Comparison of ENCODE assay signal across 16 cellular contexts in the genomic region with DNA sequence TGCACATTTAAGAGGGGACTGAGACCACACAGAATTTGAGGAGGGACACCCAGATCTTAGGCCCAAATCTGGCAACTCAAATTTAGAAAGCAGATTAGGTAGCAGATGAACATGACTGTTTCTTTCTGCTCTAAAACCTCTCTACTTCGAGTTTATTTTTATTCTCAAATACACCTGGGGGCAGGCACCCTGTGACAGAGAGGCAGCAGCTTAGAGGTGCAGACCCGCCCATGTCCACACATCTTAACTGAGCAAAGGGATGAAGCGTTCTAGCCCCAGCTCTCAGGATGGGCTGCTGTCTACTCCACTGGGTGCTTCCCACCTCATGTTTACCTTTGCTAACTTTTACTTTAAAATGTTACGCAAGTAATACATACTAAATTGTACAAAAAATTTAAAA.
"Had no signal": no experiment of that assay in that cellular context is flagged by ENCODE, and none has a peak within 500 bp of the region (broad histone marks: within the 10 kb centered on the region; RNA-seq: fewer than 3 reads in every experiment).

No MANE protein-coding gene starts in this region.

- DNase-seq: activated CD4-positive, alpha-beta T cell treated with anti-CD3 and anti-CD28 coated beads, Interleukin-2, amount 50 U/mL, for 4 hours; activated CD4-positive, CD25-positive, alpha-beta regulatory T cell treated with anti-CD3 and anti-CD28 coated beads, Interleukin-2, amount 50 U/mL, for 72 hours; activated gamma-delta T cell treated with Interleukin-2 at 50 U/mL for 16 hours; effector memory CD4-positive, alpha-beta T cell; heart right ventricle; left lung; midbrain; occipital lobe; sigmoid colon; stimulated activated CD4-positive, alpha-beta T cell treated with anti-CD3 and anti-CD28 coated beads, Interleukin-4, amount 100 ng/mL, for 4 hours; stimulated activated naive CD4-positive, alpha-beta T cell; tibial artery had no signal

- H3K4me1 ChIP-seq: gastroesophageal sphincter, heart right ventricle, sigmoid colon, tibial artery had no signal

- H3K27ac Mint-ChIP-seq: activated naive CD4-positive, alpha-beta T cell treated with anti-CD3 and anti-CD28 coated beads, Interleukin-2, amount 50 U/mL, for 72 hours; activated T-helper 1 cell treated with anti-CD3 and anti-CD28 coated beads, Interleukin-12 subunit alpha, Interleukin-12 subunit beta, Interleukin-2, Interleukin-4 antibody, amounts not matched to agents 30 ng/mL and 10 ng/mL and 1 ng/mL, durations not matched to agents 14 hours and 24 hours and 36 hours had no signal

- H3K27ac ChIP-seq: esophagus muscularis mucosa, gastroesophageal sphincter, heart right ventricle, left lung, sigmoid colon, tibial artery had no signal

- H3K4me3 ChIP-seq: esophagus muscularis mucosa, gastroesophageal sphincter, heart right ventricle, left lung, sigmoid colon, tibial artery had no signal

- ATAC-seq: activated naive CD4-positive, alpha-beta T cell treated with anti-CD3 and anti-CD28 coated beads, Interleukin-2, amount 50 U/mL, for 72 hours; gastroesophageal sphincter; left lung had no signal

- H3K4me3 Mint-ChIP-seq: activated T-helper 1 cell treated with anti-CD3 and anti-CD28 coated beads, Interleukin-12 subunit alpha, Interleukin-12 subunit beta, Interleukin-2, Interleukin-4 antibody, amounts not matched to agents 30 ng/mL and 10 ng/mL and 1 ng/mL, durations not matched to agents 14 hours and 24 hours and 36 hours had no signal

- H3K9me3 ChIP-seq: esophagus muscularis mucosa, gastroesophageal sphincter, heart right ventricle, left lung, sigmoid colon, tibial artery had no signal

- H3K27me3 ChIP-seq: esophagus muscularis mucosa, gastroesophageal sphincter, heart right ventricle, left lung, sigmoid colon, tibial artery had no signal

- H3K9me3 Mint-ChIP-seq: activated naive CD4-positive, alpha-beta T cell treated with anti-CD3 and anti-CD28 coated beads, Interleukin-2, amount 50 U/mL, for 72 hours; activated T-helper 1 cell treated with anti-CD3 and anti-CD28 coated beads, Interleukin-12 subunit alpha, Interleukin-12 subunit beta, Interleukin-2, Interleukin-4 antibody, amounts not matched to agents 30 ng/mL and 10 ng/mL and 1 ng/mL, durations not matched to agents 14 hours and 24 hours and 36 hours had no signal
